1 cellular context compared by ENCODE assay signal in the genomic region with DNA sequence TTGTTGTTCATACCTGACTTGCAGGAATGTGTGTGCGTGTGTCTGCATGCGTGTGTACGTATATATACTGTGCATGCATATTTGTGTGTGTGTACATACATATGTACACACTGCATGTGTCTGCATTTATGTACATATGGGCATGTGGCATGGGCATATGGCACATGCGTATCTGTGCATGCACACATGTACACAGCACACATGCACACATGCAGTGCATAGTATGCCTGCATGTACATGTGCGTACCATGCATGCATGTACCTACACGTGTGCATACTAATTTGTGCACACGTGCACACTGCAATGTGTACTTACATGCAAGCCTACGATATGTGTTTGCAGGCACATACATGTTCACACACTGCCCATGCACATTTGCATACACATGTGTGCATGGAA.
A peak's percentile ranks its signal among the peaks of the same experiment; 100 is the strongest.
TF ChIP-seq lines count a peak whose summit lies in the region.

No MANE protein-coding gene starts in this region.

TF ChIP-seq in K562, 482 proteins besides CTCF, POLR2A, EP300 and RAD21:
- TF ChIP-seq IRF2 (CRISPR knock-in tag; IDR thresholded peaks at IDR 0.05) = 0 out of 2 replicates have a peak, but pooled peaks have one; percentile 64
- no peak for TF ChIP-seq ZNF785 (CRISPR knock-in tag; IDR thresholded peaks at IDR 0.05)
- TF ChIP-seq MAX (CRISPR knock-in tag; IDR thresholded peaks at IDR 0.05) = peak; percentile 54; the same call in 1 of the 2 replicates
- TF ChIP-seq LARP7 (IDR thresholded peaks at IDR 0.05) = no peak
- no peak for TF ChIP-seq NR2F6 (CRISPR knock-in tag; IDR thresholded peaks at IDR 0.05)
- no peak for TF ChIP-seq NEUROD1 (IDR thresholded peaks at IDR 0.05; ENCODE audit: borderline replicate concordance, low read depth, low read length, partially characterized antibody)
- no peak for TF ChIP-seq CUX1 (CRISPR knock-in tag; IDR thresholded peaks at IDR 0.05)
- TF ChIP-seq EWSR1 (IDR thresholded peaks at IDR 0.05; ENCODE audit: borderline replicate concordance, low read depth, partially characterized antibody) = no peak
- TF ChIP-seq FOXK2 (conservative IDR thresholded peaks at IDR 0.05 in 1 of 2, IDR thresholded peaks at IDR 0.05 in 1 of 2; ENCODE audit: low read depth in 2 of 2) = no peak
- TF ChIP-seq, protein P1, sequence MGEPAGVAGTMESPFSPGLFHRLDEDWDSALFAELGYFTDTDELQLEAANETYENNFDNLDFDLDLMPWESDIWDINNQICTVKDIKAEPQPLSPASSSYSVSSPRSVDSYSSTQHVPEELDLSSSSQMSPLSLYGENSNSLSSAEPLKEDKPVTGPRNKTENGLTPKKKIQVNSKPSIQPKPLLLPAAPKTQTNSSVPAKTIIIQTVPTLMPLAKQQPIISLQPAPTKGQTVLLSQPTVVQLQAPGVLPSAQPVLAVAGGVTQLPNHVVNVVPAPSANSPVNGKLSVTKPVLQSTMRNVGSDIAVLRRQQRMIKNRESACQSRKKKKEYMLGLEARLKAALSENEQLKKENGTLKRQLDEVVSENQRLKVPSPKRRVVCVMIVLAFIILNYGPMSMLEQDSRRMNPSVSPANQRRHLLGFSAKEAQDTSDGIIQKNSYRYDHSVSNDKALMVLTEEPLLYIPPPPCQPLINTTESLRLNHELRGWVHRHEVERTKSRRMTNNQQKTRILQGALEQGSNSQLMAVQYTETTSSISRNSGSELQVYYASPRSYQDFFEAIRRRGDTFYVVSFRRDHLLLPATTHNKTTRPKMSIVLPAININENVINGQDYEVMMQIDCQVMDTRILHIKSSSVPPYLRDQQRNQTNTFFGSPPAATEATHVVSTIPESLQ (CRISPR knock-in tag; IDR thresholded peaks at IDR 0.05) = no peak
- TF ChIP-seq, protein P2, sequence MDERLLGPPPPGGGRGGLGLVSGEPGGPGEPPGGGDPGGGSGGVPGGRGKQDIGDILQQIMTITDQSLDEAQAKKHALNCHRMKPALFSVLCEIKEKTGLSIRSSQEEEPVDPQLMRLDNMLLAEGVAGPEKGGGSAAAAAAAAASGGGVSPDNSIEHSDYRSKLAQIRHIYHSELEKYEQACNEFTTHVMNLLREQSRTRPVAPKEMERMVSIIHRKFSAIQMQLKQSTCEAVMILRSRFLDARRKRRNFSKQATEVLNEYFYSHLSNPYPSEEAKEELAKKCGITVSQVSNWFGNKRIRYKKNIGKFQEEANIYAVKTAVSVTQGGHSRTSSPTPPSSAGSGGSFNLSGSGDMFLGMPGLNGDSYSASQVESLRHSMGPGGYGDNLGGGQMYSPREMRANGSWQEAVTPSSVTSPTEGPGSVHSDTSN (CRISPR knock-in tag; IDR thresholded peaks at IDR 0.05; ENCODE audit: low read depth) = no peak
- TF ChIP-seq, protein P2 (tag; conservative IDR thresholded peaks at IDR 0.05; ENCODE audit: low read depth) = no peak
- TF ChIP-seq KDM2B (CRISPR knock-in tag; IDR thresholded peaks at IDR 0.05) = no peak
- TF ChIP-seq POU5F1 (IDR thresholded peaks at IDR 0.05; ENCODE audit: borderline replicate concordance, low read depth, low read length, partially characterized antibody) = no peak
- TF ChIP-seq ZNF57 (CRISPR knock-in tag; IDR thresholded peaks at IDR 0.05) = no peak
- no peak for TF ChIP-seq MEF2A (IDR thresholded peaks at IDR 0.05; ENCODE audit: control insufficient read depth, low read depth, low read length)
- TF ChIP-seq ZEB2 (IDR thresholded peaks at IDR 0.05) = no peak
- TF ChIP-seq UBTF (IDR thresholded peaks at IDR 0.05; ENCODE audit: borderline replicate concordance in 1 of 2, low read depth in 2 of 2, low read length in 2 of 2) = no peak
- TF ChIP-seq KDM1A (IDR thresholded peaks at IDR 0.05) = peak in 1 of 2 experiments; percentile 90; a peak in 2 of 4 replicates
- TF ChIP-seq PHF20 (IDR thresholded peaks at IDR 0.05; ENCODE audit: partially characterized antibody) = peak; percentile 26
- no peak for TF ChIP-seq ARNT (IDR thresholded peaks at IDR 0.05)
- TF ChIP-seq PTBP1 (IDR thresholded peaks at IDR 0.05; ENCODE audit: low read depth, low read length) = no peak
- TF ChIP-seq NFRKB (IDR thresholded peaks at IDR 0.05; ENCODE audit: low read depth) = no peak
TF ChIP-seq in K562: peak in this region for 4.
